ENCODE assay signal across 26 cellular contexts in genomic region chr9:76664120-76664519, GRCh38.
"Had no signal": no experiment of that assay in that cellular context is flagged by ENCODE, and none has a peak within 500 bp of the region (broad histone marks: within the 10 kb centered on the region; RNA-seq: fewer than 3 reads in every experiment).

No MANE protein-coding gene starts in this region.

- H3K36me3 Mint-ChIP-seq: mesothelial cell of epicardium; natural killer cell treated with Interleukin-12 subunit alpha and Interleukin-12 subunit beta and Interleukin-15 and Interleukin-18, amount 100 ng/mL, for 72 hours had no signal

- H3K27ac Mint-ChIP-seq: immature natural killer cell; mesothelial cell of epicardium; progenitor cell of endocrine pancreas; stimulated activated naive B cell treated with anti-CD40 and anti-IgM and Interleukin-4, amounts not matched to agents 10 μg/mL and 1 μg/mL and 100 μg/mL, for 72 hours; stimulated activated naive CD8-positive, alpha-beta T cell treated with anti-CD3 and anti-CD28 coated beads, Interleukin-15, Interleukin-2, amounts not matched to agents 100 ng/mL and 50 ng/mL, for 24 hours had no signal

- H3K36me3 ChIP-seq: esophagus squamous epithelium, lower lobe of right lung, right lobe of liver, thoracic aorta, tibial nerve, upper lobe of left lung had no signal

- H3K27ac ChIP-seq: coronary artery, esophagus squamous epithelium, lower lobe of right lung, parathyroid adenoma, right lobe of liver, tibial nerve, upper lobe of left lung had no signal

- H3K27me3 ChIP-seq: esophagus squamous epithelium, right lobe of liver, tibial nerve, upper lobe of left lung had no signal

- H3K4me3 Mint-ChIP-seq: immature natural killer cell; mesothelial cell of epicardium; naive B cell; natural killer cell treated with Interleukin-12 subunit alpha and Interleukin-12 subunit beta and Interleukin-15 and Interleukin-18, amount 100 ng/mL, for 72 hours; neural crest cell; stimulated activated naive B cell treated with anti-CD40 and anti-IgM and Interleukin-4, amounts not matched to agents 10 μg/mL and 1 μg/mL and 100 μg/mL, for 72 hours; stimulated activated naive CD8-positive, alpha-beta T cell treated with anti-CD3 and anti-CD28 coated beads, Interleukin-15, Interleukin-2, amounts not matched to agents 100 ng/mL and 50 ng/mL, for 24 hours had no signal

- H3K27me3 Mint-ChIP-seq: progenitor cell of endocrine pancreas; stimulated activated naive CD8-positive, alpha-beta T cell treated with anti-CD3 and anti-CD28 coated beads, Interleukin-15, Interleukin-2, amounts not matched to agents 100 ng/mL and 50 ng/mL, for 24 hours had no signal

- ATAC-seq: left ventricle myocardium superior; lower lobe of right lung; mucosa of descending colon; natural killer cell treated with Interleukin-12 subunit alpha and Interleukin-12 subunit beta and Interleukin-15 and Interleukin-18, amount 100 ng/mL, for 72 hours; right lobe of liver; stimulated activated naive B cell treated with anti-CD40 and anti-IgM and Interleukin-4, amounts not matched to agents 10 μg/mL and 1 μg/mL and 100 μg/mL, for 72 hours had no signal

- H3K79me2 ChIP-seq: parathyroid adenoma had no signal

- H3K4me1 ChIP-seq: lower lobe of right lung, parathyroid adenoma, right lobe of liver, tibial nerve had no signal

- H3K4me3 ChIP-seq: coronary artery, esophagus squamous epithelium, lower lobe of right lung, mucosa of descending colon, right lobe of liver, thoracic aorta, tibial nerve, upper lobe of left lung had no signal

- H3K9me3 Mint-ChIP-seq: immature natural killer cell; naive B cell; natural killer cell treated with Interleukin-12 subunit alpha and Interleukin-12 subunit beta and Interleukin-15 and Interleukin-18, amount 100 ng/mL, for 72 hours; stimulated activated naive CD8-positive, alpha-beta T cell treated with anti-CD3 and anti-CD28 coated beads, Interleukin-15, Interleukin-2, amounts not matched to agents 100 ng/mL and 50 ng/mL, for 24 hours had no signal

- H3K9ac ChIP-seq: parathyroid adenoma had no signal

- DNase-seq: dermis blood vessel endothelial cell; effector memory CD4-positive, alpha-beta T cell; erythroblast; esophagus squamous epithelium; hypothalamus; immature natural killer cell; islet precursor cell; left ventricle myocardium superior; lower lobe of right lung; mucosa of descending colon; naive B cell; right lobe of liver; small intestine; stimulated activated CD4-positive, alpha-beta T cell treated with anti-CD3 and anti-CD28 coated beads, Interleukin-15, amount 100 ng/mL, for 24 hours; stimulated activated CD4-positive, alpha-beta T cell treated with anti-CD3 and anti-CD28 coated beads, Interleukin-2, amount 100 ng/mL, for 48 hours; stimulated activated naive B cell treated with anti-CD40 and anti-IgM and Interleukin-4, amounts not matched to agents 10 μg/mL and 1 μg/mL and 100 μg/mL, for 72 hours; upper lobe of left lung had no signal
